2 cellular contexts compared by ENCODE assay signal in genomic region chr1:158833269-158833668, GRCh38.
TF ChIP-seq lines count a peak whose summit lies in the region.

No MANE protein-coding gene starts in this region.

TF ChIP-seq in GM12891, 5 proteins besides CTCF, POLR2A, EP300 and RAD21:
- TF ChIP-seq POLR2AphosphoS5 (IDR thresholded peaks at IDR 0.05; ENCODE audit: low read depth, low read length) (no peak), PAX5 (IDR thresholded peaks at IDR 0.05; ENCODE audit: insufficient read depth, low read length, severe bottlenecking) (no peak), POU2F2 (IDR thresholded peaks at IDR 0.05; ENCODE audit: low read depth, low read length) (no peak), SPI1 (IDR thresholded peaks at IDR 0.05; ENCODE audit: low read depth, low read length) (no peak), TAF1 (IDR thresholded peaks at IDR 0.05; ENCODE audit: low read depth, low read length) (no peak)

TF ChIP-seq in GM12878, 131 proteins besides CTCF, POLR2A, EP300 and RAD21:
- TF ChIP-seq NKRF (conservative IDR thresholded peaks at IDR 0.05) (no peak), CBX5 (IDR thresholded peaks at IDR 0.05; ENCODE audit: low read depth) (no peak), MAX (IDR thresholded peaks at IDR 0.05; ENCODE audit: low read depth, low read length) (no peak), TCF12 (IDR thresholded peaks at IDR 0.05; ENCODE audit: low read depth, low read length) (no peak), YY1 (IDR thresholded peaks at IDR 0.05; ENCODE audit: low read depth, low read length) (no peak), SMAD5 (IDR thresholded peaks at IDR 0.05; ENCODE audit: low read depth) (no peak), KAT2A (conservative IDR thresholded peaks at IDR 0.05; ENCODE audit: control insufficient read depth, low read depth, low read length) (no peak), YBX1 (IDR thresholded peaks at IDR 0.05) (no peak), SKIL (IDR thresholded peaks at IDR 0.05; ENCODE audit: low read depth, poor library complexity, severe bottlenecking) (no peak)
